ENCODE assay signal across 8 cellular contexts in genomic region chr2:131493199-131494018, GRCh38. TPM values are rescaled to one million over a fixed set of nuclear protein-coding genes. Genes with fewer than 3 reads are reported as not detected.
DNase-seq lines count a peak whose midpoint lies in the region; ATAC-seq and TF ChIP-seq lines count a peak whose summit lies in the region.

No MANE protein-coding gene starts in this region.

- H3K27ac ChIP-seq in iPS-18a (ENCODE audit: low read length) = peak overlapping the region; percentile 80

- no peaks in the 10 kb centered on the region for H3K9me3 ChIP-seq in BE2C
- no peaks in the 10 kb centered on the region for H3K9me3 ChIP-seq in iPS-18a (ENCODE audit: control insufficient read depth, low read depth, low read length)

- H3K27me3 Mint-ChIP-seq in activated naive CD8-positive, alpha-beta T cell = no peaks in the 10 kb centered on the region
- no peaks in the 10 kb centered on the region for H3K27me3 Mint-ChIP-seq in stimulated activated memory B cell treated with anti-CD40 and anti-IgM and Interleukin-4, amounts not matched to agents 10 μg/mL and 1 μg/mL and 100 μg/mL, for 72 hours

- peak overlapping the region; percentile 98 for H3K27ac Mint-ChIP-seq in activated naive CD8-positive, alpha-beta T cell
- peak overlapping the region; percentile 97 for H3K27ac Mint-ChIP-seq in stimulated activated memory B cell treated with anti-CD40 and anti-IgM and Interleukin-4, amounts not matched to agents 10 μg/mL and 1 μg/mL and 100 μg/mL, for 72 hours

- peak overlapping the region; percentile 98 for H3K4me3 Mint-ChIP-seq in activated naive CD8-positive, alpha-beta T cell
- peak overlapping the region; percentile 98 for H3K4me3 Mint-ChIP-seq in stimulated activated memory B cell treated with anti-CD40 and anti-IgM and Interleukin-4, amounts not matched to agents 10 μg/mL and 1 μg/mL and 100 μg/mL, for 72 hours

- H3K9ac ChIP-seq in iPS-18a (ENCODE audit: low read length) = peak overlapping the region; percentile 94

- H3K36me3 ChIP-seq in BE2C (no peaks in the 10 kb centered on the region), iPS-18a (ENCODE audit: control insufficient read depth, low read depth, low read length) (peaks cover 8% of the 10 kb centered on the region)

- peaks cover 44% of the 10 kb centered on the region for H3K4me1 Mint-ChIP-seq in activated naive CD8-positive, alpha-beta T cell (ENCODE audit: low read depth)
- peaks cover 64% of the 10 kb centered on the region for H3K4me1 Mint-ChIP-seq in stimulated activated memory B cell treated with anti-CD40 and anti-IgM and Interleukin-4, amounts not matched to agents 10 μg/mL and 1 μg/mL and 100 μg/mL, for 72 hours

- H3K36me3 Mint-ChIP-seq in activated naive CD8-positive, alpha-beta T cell = no peaks in the 10 kb centered on the region
- H3K36me3 Mint-ChIP-seq in stimulated activated memory B cell treated with anti-CD40 and anti-IgM and Interleukin-4, amounts not matched to agents 10 μg/mL and 1 μg/mL and 100 μg/mL, for 72 hours = peaks cover 12% of the 10 kb centered on the region

- no peaks in the 10 kb centered on the region for H3K4me1 ChIP-seq in BE2C
- peaks cover 4% of the 10 kb centered on the region for H3K4me1 ChIP-seq in iPS-18a (ENCODE audit: control insufficient read depth, low read depth, low read length)

- H3K27me3 ChIP-seq in BE2C (no peaks in the 10 kb centered on the region), iPS-18a (ENCODE audit: control insufficient read depth, insufficient read depth, low read length) (no peaks in the 10 kb centered on the region)

- DNase-seq in BE2C = no peak
- no peak for DNase-seq in epidermal melanocyte (ENCODE audit: insufficient read length, low spot score)
- no peak for DNase-seq in midbrain (lab: John Stamatoyannopoulos, UW)

- ATAC-seq in GM19351 (IDR thresholded peaks at IDR 0.05; ENCODE audit: unreplicated experiment) = peak; percentile 15
- peak; percentile 26 for ATAC-seq in HG03432 (IDR thresholded peaks at IDR 0.05; ENCODE audit: unreplicated experiment)
- ATAC-seq in stimulated activated memory B cell treated with anti-CD40 and anti-IgM and Interleukin-4, amounts not matched to agents 10 μg/mL and 1 μg/mL and 100 μg/mL, for 72 hours = peak; percentile 40

- H3K9me3 Mint-ChIP-seq in activated naive CD8-positive, alpha-beta T cell (ENCODE audit: low read depth) = no peaks in the 10 kb centered on the region
- H3K9me3 Mint-ChIP-seq in stimulated activated memory B cell treated with anti-CD40 and anti-IgM and Interleukin-4, amounts not matched to agents 10 μg/mL and 1 μg/mL and 100 μg/mL, for 72 hours = no peaks in the 10 kb centered on the region

- no peak for TF ChIP-seq CTCF in BE2C (IDR thresholded peaks at IDR 0.05; ENCODE audit: low read depth, low read length)

- H3K4me3 ChIP-seq in BE2C (ENCODE audit: low read depth, low read length) (peak overlapping the region; percentile 74), iPS-18a (ENCODE audit: low read length) (peak overlapping the region; percentile 91)

RNA-seq across cellular contexts. Expression of gene MZT2A, which starts 1.2 kb away (rescaled TPM):
- 308 TPM for polyA plus RNA-seq in BE2C (2012; ENCODE audit: insufficient read depth, insufficient read length, low read depth)

RNA-seq across cellular contexts. Expression of gene TUBA3D, which starts 17.5 kb away (rescaled TPM):
- polyA plus RNA-seq in BE2C (2012; ENCODE audit: insufficient read depth, insufficient read length, low read depth) = 0.88 TPM

RNA-seq across cellular contexts. Expression of gene CCDC74A, which starts 34.3 kb away (rescaled TPM):
- 10.4 TPM for polyA plus RNA-seq in BE2C (2012; ENCODE audit: insufficient read depth, insufficient read length, low read depth)
